ENCODE assay signal across 1 cellular context in genomic region chr5:389197-389821, GRCh38.
TF ChIP-seq lines count a peak whose summit lies in the region.

No MANE protein-coding gene starts in this region.

TF ChIP-seq in H1, 55 proteins besides CTCF, POLR2A, EP300 and RAD21:
- 0 out of 2 replicates have a peak, but pooled peaks have one; percentile 16 for TF ChIP-seq KDM1A (IDR thresholded peaks at IDR 0.05; ENCODE audit: borderline replicate concordance, low read length)
- TF ChIP-seq NRF1 (IDR thresholded peaks at IDR 0.05; ENCODE audit: low read depth, low read length), result no peak
TF ChIP-seq in H1: peak in this region for 1.
